ENCODE assay signal across 17 cellular contexts in genomic region chr5:88094403-88094802, GRCh38.
DNase-seq lines count a peak whose midpoint lies in the region; ATAC-seq and TF ChIP-seq lines count a peak whose summit lies in the region.
"Had no signal": no experiment of that assay in that cellular context is flagged by ENCODE, and none has a peak within 500 bp of the region (broad histone marks: within the 10 kb centered on the region; RNA-seq: fewer than 3 reads in every experiment).

No MANE protein-coding gene starts in this region.

- H3K27me3 Mint-ChIP-seq in GM23338 (ENCODE audit: insufficient read depth, low read depth, poor library complexity) (no peaks in the 10 kb centered on the region), brain (no peaks in the 10 kb centered on the region)

- H3K14ac ChIP-seq in mesenchymal stem cell (ENCODE audit: low read length in 2 of 2) = no peak overlapping the region

- no peaks in the 10 kb centered on the region for H3F3A ChIP-seq in GM23338 (replicated peaks; ENCODE audit: low read depth)

- H2BK5ac ChIP-seq in mesenchymal stem cell (ENCODE audit: low read depth, low read length, poor library complexity, severe bottlenecking) = no peak overlapping the region

- WGBS in mesenchymal stem cell = 73% methylated on average over 3 of the region's 3 CpGs

- no peak overlapping the region for H3K23ac ChIP-seq in mesenchymal stem cell (ENCODE audit: low read length in 2 of 2)

- no peak overlapping the region for H4K91ac ChIP-seq in mesenchymal stem cell (ENCODE audit: low read length)

- H3K4me3 Mint-ChIP-seq in GM23338 = no peak overlapping the region
- H3K4me3 Mint-ChIP-seq in brain = peak overlapping the region; percentile 2 to 76 (median 37)
- H3K4me3 Mint-ChIP-seq: CD14-positive monocyte, HFFc6 had no signal

- H3K36me3 Mint-ChIP-seq in GM23338 (ENCODE audit: low read depth) (no peaks in the 10 kb centered on the region), brain (no peaks in the 10 kb centered on the region)
- H3K36me3 Mint-ChIP-seq: CD14-positive monocyte had no signal

- H3K18ac ChIP-seq in mesenchymal stem cell (ENCODE audit: low read depth in 1 of 2, low read length in 2 of 2) = no peak overlapping the region

- H3K79me1 ChIP-seq in mesenchymal stem cell (replicated peaks; ENCODE audit: low read length, poor library complexity, severe bottlenecking) = no peaks in the 10 kb centered on the region

- H2AFZ ChIP-seq in GM23338 (0 out of 2 replicates have a peak overlapping the region, but pooled peaks have one; percentile 16), mesenchymal stem cell (ENCODE audit: low read depth, low read length) (no peak overlapping the region)

- no peak overlapping the region for H2BK15ac ChIP-seq in mesenchymal stem cell (ENCODE audit: low read depth, poor library complexity, severe bottlenecking)

- H3K9me2 ChIP-seq in GM23338 (ENCODE audit: insufficient read depth) = no peaks in the 10 kb centered on the region

- peak; percentile 26 for DNase-seq in ELF-1 (ENCODE audit: low read depth, low spot score)
- no peak for DNase-seq in GM23338 (ENCODE audit: low spot score)
- DNase-seq in medulla oblongata (ENCODE audit: extremely low spot score) = peak; percentile 15
- DNase-seq in H4 (ENCODE audit: low spot score) = no peak
- no peak for DNase-seq in mesenchymal stem cell
- DNase-seq: GOT3, HFFc6, MG63, NCI-H1105, NCI-H1694, NCI-H2227 treated with DMSO at 0.1 percent for 48 hours, NCI-H524, SJCRH30 had no signal

- ATAC-seq in GM23338 (no peak), GM19467 (IDR thresholded peaks at IDR 0.05; ENCODE audit: unreplicated experiment) (no peak), GM18858 (IDR thresholded peaks at IDR 0.05; ENCODE audit: unreplicated experiment) (no peak)

- no peaks in the 10 kb centered on the region for H3K79me2 ChIP-seq in GM23338 (replicated peaks; ENCODE audit: insufficient read depth)

- H3K9me3 Mint-ChIP-seq in GM23338 (no peaks in the 10 kb centered on the region; the same call in 2 of the 3 replicates), brain (no peaks in the 10 kb centered on the region)
- H3K9me3 Mint-ChIP-seq: HFFc6 had no signal

- H3K27me3 ChIP-seq in GM23338 (ENCODE audit: insufficient read depth) = no peaks in the 10 kb centered on the region
- H3K27me3 ChIP-seq in mesenchymal stem cell (ENCODE audit: control insufficient read depth in 1 of 2, insufficient read depth in 1 of 2, low read length in 2 of 2) = no peaks in the 10 kb centered on the region
- H3K27me3 ChIP-seq: SJCRH30 had no signal

- H4K20me1 ChIP-seq in GM23338 (replicated peaks; ENCODE audit: insufficient read depth) = no peaks in the 10 kb centered on the region

- H3K27ac ChIP-seq in GM23338 (ENCODE audit: low read depth) (no peak overlapping the region), mesenchymal stem cell (ENCODE audit: low read length, poor library complexity, severe bottlenecking) (no peak overlapping the region)
- H3K27ac ChIP-seq: SJCRH30 had no signal

- H4K8ac ChIP-seq in mesenchymal stem cell (ENCODE audit: low read length) = no peak overlapping the region

- H3K4me3 ChIP-seq in GM23338 (no peak overlapping the region), mesenchymal stem cell (ENCODE audit: insufficient read depth in 1 of 2, low read depth in 1 of 2, low read length in 2 of 2) (no peak overlapping the region)
- H3K4me3 ChIP-seq: MG63, SJCRH30 had no signal

- H3K36me3 ChIP-seq in GM23338 (ENCODE audit: insufficient read depth) (no peaks in the 10 kb centered on the region), mesenchymal stem cell (ENCODE audit: control insufficient read depth in 1 of 2, insufficient read depth in 2 of 2, low read depth in 1 of 2, low read length in 2 of 2) (no peaks in the 10 kb centered on the region)
- H3K36me3 ChIP-seq: MG63, SJCRH30 had no signal

- no peak overlapping the region for H2BK12ac ChIP-seq in mesenchymal stem cell (ENCODE audit: low read length in 2 of 2)

- no peaks in the 10 kb centered on the region for H3K9me3 ChIP-seq in mesenchymal stem cell (ENCODE audit: control insufficient read depth, low read length)
- H3K9me3 ChIP-seq: MG63, SJCRH30 had no signal

- no peak overlapping the region for H2BK120ac ChIP-seq in mesenchymal stem cell (ENCODE audit: low read depth, low read length)

- no peak overlapping the region for H3K9ac ChIP-seq in mesenchymal stem cell (ENCODE audit: low read length)

- TF ChIP-seq CTCF in GM23338 (conservative IDR thresholded peaks at IDR 0.05; ENCODE audit: low read depth in 2 of 2) (no peak), brain (conservative IDR thresholded peaks at IDR 0.05) (no peak)

- H2AK5ac ChIP-seq in mesenchymal stem cell (ENCODE audit: low read length, severe bottlenecking) = no peak overlapping the region

- H3K4me1 Mint-ChIP-seq in GM23338 = peaks cover 24% of the 10 kb centered on the region
- peaks cover 62% of the 10 kb centered on the region for H3K4me1 Mint-ChIP-seq in brain
- H3K4me1 Mint-ChIP-seq: CD14-positive monocyte had no signal

- no peak overlapping the region for H3K27ac Mint-ChIP-seq in GM23338
- H3K27ac Mint-ChIP-seq in brain = peak overlapping the region; percentile 21 to 96 (median 92)
- H3K27ac Mint-ChIP-seq: CD14-positive monocyte, HFFc6 had no signal

- H3K4me2 ChIP-seq in GM23338 (no peak overlapping the region), mesenchymal stem cell (ENCODE audit: low read length, poor library complexity, severe bottlenecking) (no peak overlapping the region)

- H3K4me1 ChIP-seq in GM23338 (ENCODE audit: insufficient read depth) (peaks cover 26% of the 10 kb centered on the region), mesenchymal stem cell (ENCODE audit: control insufficient read depth, insufficient read depth, low read depth, low read length) (no peaks in the 10 kb centered on the region)
- H3K4me1 ChIP-seq: SJCRH30 had no signal

- no peak overlapping the region for H3K4ac ChIP-seq in mesenchymal stem cell (ENCODE audit: low read depth in 1 of 2, low read length in 2 of 2)

TF ChIP-seq in GM23338, 12 proteins besides CTCF, POLR2A, EP300 and RAD21 (continues in another document):
- no peak for TF ChIP-seq STAT1 (IDR thresholded peaks at IDR 0.05; ENCODE audit: unreplicated experiment)
- no peak for TF ChIP-seq CREB1 (CRISPR knock-in tag; IDR thresholded peaks at IDR 0.05; ENCODE audit: low read depth)
- TF ChIP-seq EZH2phosphoT487 (IDR thresholded peaks at IDR 0.05; ENCODE audit: unreplicated experiment) = no peak
- TF ChIP-seq EZH2 (IDR thresholded peaks at IDR 0.05; ENCODE audit: low read depth, unreplicated experiment) = no peak
- TF ChIP-seq, protein P1, sequence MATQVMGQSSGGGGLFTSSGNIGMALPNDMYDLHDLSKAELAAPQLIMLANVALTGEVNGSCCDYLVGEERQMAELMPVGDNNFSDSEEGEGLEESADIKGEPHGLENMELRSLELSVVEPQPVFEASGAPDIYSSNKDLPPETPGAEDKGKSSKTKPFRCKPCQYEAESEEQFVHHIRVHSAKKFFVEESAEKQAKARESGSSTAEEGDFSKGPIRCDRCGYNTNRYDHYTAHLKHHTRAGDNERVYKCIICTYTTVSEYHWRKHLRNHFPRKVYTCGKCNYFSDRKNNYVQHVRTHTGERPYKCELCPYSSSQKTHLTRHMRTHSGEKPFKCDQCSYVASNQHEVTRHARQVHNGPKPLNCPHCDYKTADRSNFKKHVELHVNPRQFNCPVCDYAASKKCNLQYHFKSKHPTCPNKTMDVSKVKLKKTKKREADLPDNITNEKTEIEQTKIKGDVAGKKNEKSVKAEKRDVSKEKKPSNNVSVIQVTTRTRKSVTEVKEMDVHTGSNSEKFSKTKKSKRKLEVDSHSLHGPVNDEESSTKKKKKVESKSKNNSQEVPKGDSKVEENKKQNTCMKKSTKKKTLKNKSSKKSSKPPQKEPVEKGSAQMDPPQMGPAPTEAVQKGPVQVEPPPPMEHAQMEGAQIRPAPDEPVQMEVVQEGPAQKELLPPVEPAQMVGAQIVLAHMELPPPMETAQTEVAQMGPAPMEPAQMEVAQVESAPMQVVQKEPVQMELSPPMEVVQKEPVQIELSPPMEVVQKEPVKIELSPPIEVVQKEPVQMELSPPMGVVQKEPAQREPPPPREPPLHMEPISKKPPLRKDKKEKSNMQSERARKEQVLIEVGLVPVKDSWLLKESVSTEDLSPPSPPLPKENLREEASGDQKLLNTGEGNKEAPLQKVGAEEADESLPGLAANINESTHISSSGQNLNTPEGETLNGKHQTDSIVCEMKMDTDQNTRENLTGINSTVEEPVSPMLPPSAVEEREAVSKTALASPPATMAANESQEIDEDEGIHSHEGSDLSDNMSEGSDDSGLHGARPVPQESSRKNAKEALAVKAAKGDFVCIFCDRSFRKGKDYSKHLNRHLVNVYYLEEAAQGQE (IDR thresholded peaks at IDR 0.05; ENCODE audit: unreplicated experiment) = no peak
- TF ChIP-seq NANOG (IDR thresholded peaks at IDR 0.05; ENCODE audit: borderline replicate concordance) = no peak
- TF ChIP-seq, protein P2, sequence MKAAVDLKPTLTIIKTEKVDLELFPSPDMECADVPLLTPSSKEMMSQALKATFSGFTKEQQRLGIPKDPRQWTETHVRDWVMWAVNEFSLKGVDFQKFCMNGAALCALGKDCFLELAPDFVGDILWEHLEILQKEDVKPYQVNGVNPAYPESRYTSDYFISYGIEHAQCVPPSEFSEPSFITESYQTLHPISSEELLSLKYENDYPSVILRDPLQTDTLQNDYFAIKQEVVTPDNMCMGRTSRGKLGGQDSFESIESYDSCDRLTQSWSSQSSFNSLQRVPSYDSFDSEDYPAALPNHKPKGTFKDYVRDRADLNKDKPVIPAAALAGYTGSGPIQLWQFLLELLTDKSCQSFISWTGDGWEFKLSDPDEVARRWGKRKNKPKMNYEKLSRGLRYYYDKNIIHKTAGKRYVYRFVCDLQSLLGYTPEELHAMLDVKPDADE (IDR thresholded peaks at IDR 0.05) = no peak
- TF ChIP-seq ZNF331 (CRISPR knock-in tag; IDR thresholded peaks at IDR 0.05; ENCODE audit: low read depth) = no peak
- TF ChIP-seq POLR2AphosphoS5 (IDR thresholded peaks at IDR 0.05; ENCODE audit: low read depth) = no peak
- TF ChIP-seq ZNF114 (CRISPR knock-in tag; IDR thresholded peaks at IDR 0.05) = no peak

Comparison
In these comparisons a context has a peak if more than half of its experiments do, and no peak if none do; other contexts are left out.
1. DNase-seq: peak in ELF-1 (single experiment) and medulla oblongata (single experiment); none in GM23338 (single experiment), H4 (single experiment) and mesenchymal stem cell (single experiment).